ENCODE assay signal across 1 cellular context in genomic region chr2:240921319-240922233, GRCh38.
TF ChIP-seq lines count a peak whose summit lies in the region.

No MANE protein-coding gene starts in this region.

TF ChIP-seq in HEK293T, 16 proteins besides CTCF, POLR2A, EP300 and RAD21 (continued from another document):
- TF ChIP-seq PKNOX1 (IDR thresholded peaks at IDR 0.05) (no peak), HDGF (IDR thresholded peaks at IDR 0.05; ENCODE audit: borderline replicate concordance) (no peak), ARNT (IDR thresholded peaks at IDR 0.05) (no peak), BHLHE40 (IDR thresholded peaks at IDR 0.05; ENCODE audit: borderline replicate concordance) (no peak), NFRKB (IDR thresholded peaks at IDR 0.05) (no peak), ZNF384 (IDR thresholded peaks at IDR 0.05) (no peak), TARDBP (IDR thresholded peaks at IDR 0.05) (no peak), FOXA1 (IDR thresholded peaks at IDR 0.05) (no peak), SP1 (IDR thresholded peaks at IDR 0.05) (no peak), LEF1 (IDR thresholded peaks at IDR 0.05; ENCODE audit: borderline replicate concordance) (no peak), SUZ12 (IDR thresholded peaks at IDR 0.05) (no peak)
